In the genomic region with DNA sequence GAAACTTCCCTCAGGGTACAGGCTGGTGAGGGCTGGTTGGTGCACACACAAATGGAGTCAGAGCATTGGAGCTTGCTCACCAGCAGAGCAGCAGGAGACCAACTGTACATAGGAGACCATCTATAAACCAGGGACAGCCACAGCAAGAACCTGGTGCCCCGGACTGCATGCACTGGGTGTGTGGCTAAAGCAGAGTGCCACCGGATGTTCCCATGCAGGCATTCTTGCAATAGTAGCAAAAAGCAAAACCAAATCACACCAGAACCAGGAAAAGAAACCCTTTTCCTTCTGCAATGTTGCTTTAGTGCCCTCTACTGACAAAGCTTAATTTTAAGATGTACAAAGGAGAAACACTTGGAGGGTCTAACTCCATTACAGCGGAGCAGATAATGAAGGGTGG, we compare ENCODE assay signal across 8 cellular contexts.
DNase-seq lines count a peak whose midpoint lies in the region; ATAC-seq and TF ChIP-seq lines count a peak whose summit lies in the region.

No MANE protein-coding gene starts in this region.

- H3K9ac ChIP-seq in KMS-11 = no peak overlapping the region

- DNase-seq in DMS53 (lab: John Stamatoyannopoulos, UW) = peak; percentile 61
- DNase-seq in WERI-Rb-1 = peak; percentile 13
- DNase-seq in lower lobe of right lung = no peak
- no peak for DNase-seq in activated effector memory CD4-positive, alpha-beta T cell treated with Interleukin-2 at 50 U/mL for 16 hours
- DNase-seq in activated CD4-positive, alpha-beta T cell treated with anti-CD3 and anti-CD28 coated beads, Interleukin-2, amount 50 U/mL, for 1 hour = no peak
- DNase-seq in activated CD8-positive, alpha-beta memory T cell treated with anti-CD3 and anti-CD28 coated beads, Interleukin-2, amount 50 U/mL, for 48 hours = no peak
- DNase-seq in activated effector memory CD4-positive, alpha-beta T cell treated with anti-CD3 and anti-CD28 coated beads, Interleukin-2, amount 50 U/mL, for 16 hours = no peak

- ATAC-seq in lower lobe of right lung = peak in 1 of 2 donors; percentile 33

- no peak overlapping the region for H3K4me3 ChIP-seq in KMS-11 (IDR thresholded peaks at IDR 0.05; ENCODE audit: insufficient read depth, low read depth, low read length)
- no peak overlapping the region for H3K4me3 ChIP-seq in WERI-Rb-1 (ENCODE audit: low read depth, low read length)
- no peak overlapping the region for H3K4me3 ChIP-seq in lower lobe of right lung

- H3K79me2 ChIP-seq in KMS-11 (ENCODE audit: insufficient read depth, low read depth) = no peaks in the 10 kb centered on the region

- no peak overlapping the region for H3K4me2 ChIP-seq in KMS-11

- intact Hi-C loops in lower lobe of right lung (cut with DNase I) = no loop called here

- no peaks in the 10 kb centered on the region for H4K20me1 ChIP-seq in KMS-11 (ENCODE audit: insufficient read depth)

- H3K36me3 ChIP-seq in KMS-11 (ENCODE audit: insufficient read depth) (no peaks in the 10 kb centered on the region), WERI-Rb-1 (no peaks in the 10 kb centered on the region), lower lobe of right lung (no peaks in the 10 kb centered on the region)

- H3K27ac ChIP-seq in KMS-11 (no peak overlapping the region), WERI-Rb-1 (no peak overlapping the region), lower lobe of right lung (no peak overlapping the region)

- peak; percentile 39 for TF ChIP-seq CTCF in KMS-11 (conservative IDR thresholded peaks at IDR 0.05; ENCODE audit: low read depth, low read length)
- peak; percentile 45; the same call in 1 of the 2 replicates for TF ChIP-seq CTCF in WERI-Rb-1 (IDR thresholded peaks at IDR 0.05; ENCODE audit: low read depth, low read length)
- peak; percentile 29 for TF ChIP-seq CTCF in lower lobe of right lung (IDR thresholded peaks at IDR 0.05)

- no peak overlapping the region for H2AFZ ChIP-seq in KMS-11 (ENCODE audit: low read depth)

- H3K9me3 ChIP-seq in WERI-Rb-1 (ENCODE audit: severe bottlenecking) (no peaks in the 10 kb centered on the region), lower lobe of right lung (no peaks in the 10 kb centered on the region)

- no peaks in the 10 kb centered on the region for H3K4me1 ChIP-seq in KMS-11 (ENCODE audit: low read depth, poor library complexity, severe bottlenecking)
- H3K4me1 ChIP-seq in lower lobe of right lung = no peaks in the 10 kb centered on the region

- no peaks in the 10 kb centered on the region for H3K27me3 ChIP-seq in KMS-11 (ENCODE audit: insufficient read depth, low read depth)
- H3K27me3 ChIP-seq in WERI-Rb-1 (ENCODE audit: insufficient read depth, low read depth, severe bottlenecking) = no peaks in the 10 kb centered on the region
- no peaks in the 10 kb centered on the region for H3K27me3 ChIP-seq in lower lobe of right lung (ENCODE audit: low read depth)

Comparison
In these comparisons a context has a peak if more than half of its experiments do, and no peak if none do; other contexts are left out.
1. DNase-seq: peak in DMS53 (single experiment) and WERI-Rb-1 (single experiment); none in lower lobe of right lung (single experiment), activated effector memory CD4-positive, alpha-beta T cell treated with Interleukin-2 at 50 U/mL for 16 hours (single experiment), activated CD4-positive, alpha-beta T cell treated with anti-CD3 and anti-CD28 coated beads, Interleukin-2, amount 50 U/mL, for 1 hour (single experiment), activated CD8-positive, alpha-beta memory T cell treated with anti-CD3 and anti-CD28 coated beads, Interleukin-2, amount 50 U/mL, for 48 hours (single experiment) and activated effector memory CD4-positive, alpha-beta T cell treated with anti-CD3 and anti-CD28 coated beads, Interleukin-2, amount 50 U/mL, for 16 hours (single experiment).
2. Peak in every context shown above with its lines, with median percentiles within 50 percentile points of each other: CTCF ChIP-seq.